Comparison of ENCODE assay signal across 16 cellular contexts in the genomic region with DNA sequence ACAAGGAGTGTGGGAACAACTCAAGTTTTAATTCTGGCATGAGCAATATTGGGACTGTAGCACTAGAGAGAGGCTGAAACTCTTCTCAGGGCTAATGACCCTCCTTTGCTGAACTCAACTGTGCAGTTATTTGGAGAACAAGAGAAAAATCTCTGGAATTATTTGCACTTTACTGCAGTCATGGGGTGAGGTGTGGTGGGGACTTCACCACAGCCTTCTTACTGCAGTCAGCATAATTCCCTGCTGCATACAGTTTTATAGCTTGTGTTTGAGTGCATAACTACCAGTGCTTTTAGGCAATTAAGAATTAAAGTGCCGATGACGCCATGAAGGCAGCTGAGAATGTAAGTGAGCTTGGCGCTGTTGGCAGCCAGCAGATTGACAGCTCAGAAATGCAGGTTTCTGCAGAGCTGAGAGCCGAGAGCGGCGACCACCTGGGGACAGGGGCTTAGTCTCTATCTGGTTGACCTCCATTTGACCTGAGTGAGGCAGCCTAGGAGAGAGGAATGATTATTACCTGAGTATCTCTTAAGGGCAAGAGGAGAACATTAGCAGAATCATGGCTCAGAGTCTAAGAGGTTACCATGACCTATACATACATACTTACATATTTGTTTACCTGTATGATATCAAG.
"Had no signal": no experiment of that assay in that cellular context is flagged by ENCODE, and none has a peak within 500 bp of the region (broad histone marks: within the 10 kb centered on the region; RNA-seq: fewer than 3 reads in every experiment).

No MANE protein-coding gene starts in this region.

- H3K4me1 ChIP-seq: right lobe of liver, transverse colon had no signal

- H3K9me3 ChIP-seq: right lobe of liver, transverse colon had no signal

- ATAC-seq: activated T-cell treated with anti-CD3 and anti-CD28 coated beads, Interleukin-2, amount 50 U/mL, for 4 hours; esophagus mucosa; natural killer cell treated with Interleukin-12 subunit alpha and Interleukin-12 subunit beta and Interleukin-15 and Interleukin-18, amount 100 ng/mL, for 72 hours; right lobe of liver had no signal

- DNase-seq: activated CD4-positive, alpha-beta memory T cell treated with anti-CD3 and anti-CD28 coated beads for 36 hours; activated CD4-positive, alpha-beta T cell treated with anti-CD3 and anti-CD28 coated beads for 1 hour; activated gamma-delta T cell; activated naive CD8-positive, alpha-beta T cell treated with anti-CD3 and anti-CD28 coated beads for 36 hours; activated T-cell treated with anti-CD3 and anti-CD28 coated beads, Interleukin-2, amount 50 U/mL, for 4 hours; brain microvascular endothelial cell; dermis blood vessel endothelial cell; mammary epithelial cell; occipital lobe; right lobe of liver; stimulated activated CD4-positive, alpha-beta T cell treated with anti-CD3 and anti-CD28 coated beads, Interleukin-2, amount 100 ng/mL, for 24 hours; stimulated activated naive CD4-positive, alpha-beta T cell; substantia nigra; transverse colon had no signal

- H3K36me3 ChIP-seq: brain microvascular endothelial cell, right lobe of liver, transverse colon had no signal

- H3K27me3 ChIP-seq: brain microvascular endothelial cell, right lobe of liver, transverse colon had no signal

- H3K4me3 ChIP-seq: right lobe of liver, transverse colon had no signal

- H3K27ac ChIP-seq: brain microvascular endothelial cell, right lobe of liver, transverse colon had no signal
